Comparison of ENCODE assay signal across 12 cellular contexts in genomic region chr3:62718515-62719320, GRCh38.
DNase-seq lines count a peak whose midpoint lies in the region; ATAC-seq lines count a peak whose summit lies in the region.
"Had no signal": no experiment of that assay in that cellular context is flagged by ENCODE, and none has a peak within 500 bp of the region (broad histone marks: within the 10 kb centered on the region; RNA-seq: fewer than 3 reads in every experiment).

No MANE protein-coding gene starts in this region.

- DNase-seq in HCEC 1CT (peak; percentile 17), NCI-H2107 (lab: John Stamatoyannopoulos, UW) (peak; percentile 34), astrocyte of the hippocampus (ENCODE audit: low read depth, low spot score) (peak; percentile 18), middle frontal gyrus (ENCODE audit: extremely low spot score, low spot score) (peak; percentile 31), activated gamma-delta T cell (lab: John Stamatoyannopoulos, UW) (no peak)
- no peak for DNase-seq in activated CD4-positive, alpha-beta T cell treated with anti-CD3 and anti-CD28 coated beads for 1 hour
- DNase-seq: activated B cell treated with CpG ODN at 0.5 μM for 24 hours, cerebellar nuclear complex, left ventricle myocardium inferior had no signal

- no peak for ATAC-seq in HG02588 (IDR thresholded peaks at IDR 0.05; ENCODE audit: unreplicated experiment)
- ATAC-seq: activated naive CD4-positive, alpha-beta T cell treated with anti-CD3 and anti-CD28 coated beads, Interleukin-2, amount 50 U/mL, for 72 hours; natural killer cell treated with Interleukin-12 subunit alpha and Interleukin-12 subunit beta and Interleukin-15 and Interleukin-18, amount 100 ng/mL, for 72 hours had no signal

Comparison
In these comparisons a context has a peak if more than half of its experiments do, and no peak if none do; other contexts are left out.
1. DNase-seq: peak in HCEC 1CT (single experiment), NCI-H2107 (single experiment), astrocyte of the hippocampus (single experiment) and middle frontal gyrus (single experiment); none in activated gamma-delta T cell (single experiment) and activated CD4-positive, alpha-beta T cell treated with anti-CD3 and anti-CD28 coated beads for 1 hour (single experiment).